In the genomic region with DNA sequence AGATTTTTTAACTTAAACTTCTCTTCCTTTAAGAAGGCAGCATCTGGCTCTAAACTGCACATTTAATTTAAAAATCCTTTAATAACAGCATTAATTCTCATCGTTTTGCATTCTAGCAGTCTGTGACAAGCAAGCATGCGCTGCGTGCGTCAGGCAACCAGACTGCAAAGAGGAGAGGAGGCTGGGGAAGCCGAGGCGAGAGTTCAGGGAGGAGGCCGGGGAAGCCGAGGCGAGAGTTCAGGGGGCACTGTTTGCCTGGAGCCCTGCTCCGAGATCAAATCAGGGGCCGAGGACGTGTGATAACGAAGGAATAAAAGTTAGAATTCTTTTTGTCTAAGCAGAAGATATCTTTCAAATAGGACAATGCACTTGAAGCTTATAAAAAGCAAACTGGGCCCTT, we compare ENCODE assay signal across 1 cellular context.
TF ChIP-seq lines count a peak whose summit lies in the region.

No MANE protein-coding gene starts in this region.

TF ChIP-seq in GM23338, 12 proteins besides CTCF, POLR2A, EP300 and RAD21:
- no peak for TF ChIP-seq ZNF462 (CRISPR knock-in tag; IDR thresholded peaks at IDR 0.05)
- TF ChIP-seq POLR2AphosphoS5 (IDR thresholded peaks at IDR 0.05; ENCODE audit: low read depth): no peak
- TF ChIP-seq, protein P1, sequence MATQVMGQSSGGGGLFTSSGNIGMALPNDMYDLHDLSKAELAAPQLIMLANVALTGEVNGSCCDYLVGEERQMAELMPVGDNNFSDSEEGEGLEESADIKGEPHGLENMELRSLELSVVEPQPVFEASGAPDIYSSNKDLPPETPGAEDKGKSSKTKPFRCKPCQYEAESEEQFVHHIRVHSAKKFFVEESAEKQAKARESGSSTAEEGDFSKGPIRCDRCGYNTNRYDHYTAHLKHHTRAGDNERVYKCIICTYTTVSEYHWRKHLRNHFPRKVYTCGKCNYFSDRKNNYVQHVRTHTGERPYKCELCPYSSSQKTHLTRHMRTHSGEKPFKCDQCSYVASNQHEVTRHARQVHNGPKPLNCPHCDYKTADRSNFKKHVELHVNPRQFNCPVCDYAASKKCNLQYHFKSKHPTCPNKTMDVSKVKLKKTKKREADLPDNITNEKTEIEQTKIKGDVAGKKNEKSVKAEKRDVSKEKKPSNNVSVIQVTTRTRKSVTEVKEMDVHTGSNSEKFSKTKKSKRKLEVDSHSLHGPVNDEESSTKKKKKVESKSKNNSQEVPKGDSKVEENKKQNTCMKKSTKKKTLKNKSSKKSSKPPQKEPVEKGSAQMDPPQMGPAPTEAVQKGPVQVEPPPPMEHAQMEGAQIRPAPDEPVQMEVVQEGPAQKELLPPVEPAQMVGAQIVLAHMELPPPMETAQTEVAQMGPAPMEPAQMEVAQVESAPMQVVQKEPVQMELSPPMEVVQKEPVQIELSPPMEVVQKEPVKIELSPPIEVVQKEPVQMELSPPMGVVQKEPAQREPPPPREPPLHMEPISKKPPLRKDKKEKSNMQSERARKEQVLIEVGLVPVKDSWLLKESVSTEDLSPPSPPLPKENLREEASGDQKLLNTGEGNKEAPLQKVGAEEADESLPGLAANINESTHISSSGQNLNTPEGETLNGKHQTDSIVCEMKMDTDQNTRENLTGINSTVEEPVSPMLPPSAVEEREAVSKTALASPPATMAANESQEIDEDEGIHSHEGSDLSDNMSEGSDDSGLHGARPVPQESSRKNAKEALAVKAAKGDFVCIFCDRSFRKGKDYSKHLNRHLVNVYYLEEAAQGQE (IDR thresholded peaks at IDR 0.05; ENCODE audit: unreplicated experiment): no peak
- TF ChIP-seq EZH2phosphoT487 (IDR thresholded peaks at IDR 0.05; ENCODE audit: unreplicated experiment): no peak
- no peak for TF ChIP-seq STAT1 (IDR thresholded peaks at IDR 0.05; ENCODE audit: unreplicated experiment)
- TF ChIP-seq CREB1 (CRISPR knock-in tag; IDR thresholded peaks at IDR 0.05; ENCODE audit: low read depth): no peak
TF ChIP-seq in GM23338: peak in this region for 0.
